In the genomic region with DNA sequence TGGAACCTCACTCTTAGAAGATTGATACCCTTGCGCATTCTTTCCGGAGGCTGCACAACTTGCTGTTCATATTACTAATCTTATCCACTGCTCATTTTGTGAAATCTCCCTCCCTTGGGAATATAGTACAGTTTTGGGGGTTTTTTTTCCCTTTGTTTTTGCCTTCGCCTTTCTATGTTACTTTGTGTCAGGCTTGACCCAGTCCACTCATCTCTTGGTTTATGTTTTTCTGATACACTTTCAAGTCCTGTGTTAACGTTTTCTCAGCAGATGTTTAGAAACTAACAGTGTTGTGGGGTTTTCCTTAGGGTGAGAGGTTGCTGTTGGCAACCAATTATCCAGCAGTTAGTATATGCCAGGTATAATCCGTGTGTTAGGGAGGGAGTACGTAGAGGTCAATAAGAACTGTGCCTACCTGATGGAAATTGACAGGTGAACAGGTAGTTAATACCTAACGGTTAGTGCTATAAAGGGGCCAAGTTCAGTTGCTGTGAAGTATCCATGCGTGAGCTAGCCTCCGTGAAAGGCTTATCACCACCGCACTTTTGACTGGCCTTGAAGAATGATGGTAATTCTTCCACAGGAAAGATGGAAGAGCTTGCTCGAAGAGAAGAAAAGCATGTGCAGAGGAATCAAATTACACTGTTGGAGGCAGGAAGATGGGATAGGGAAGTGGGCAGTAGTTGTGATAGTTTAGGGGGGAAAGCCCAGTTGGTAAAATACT, we compare ENCODE assay signal across 1 cellular context.
TF ChIP-seq lines count a peak whose summit lies in the region.

No MANE protein-coding gene starts in this region.

TF ChIP-seq in K562, 482 proteins besides CTCF, POLR2A, EP300 and RAD21 (continued from another document):
- TF ChIP-seq YY1 (IDR thresholded peaks at IDR 0.05; ENCODE audit: borderline replicate concordance in 1 of 3, control insufficient read depth in 1 of 3, extremely low read depth in 1 of 3, insufficient read depth in 3 of 3, insufficient read length in 1 of 3, insufficient replicate concordance in 2 of 3, low read depth in 1 of 3, low read length in 2 of 3) = peak in 1 of 3 experiments; percentile 24
- peak; percentile 82 for TF ChIP-seq SPI1 (IDR thresholded peaks at IDR 0.05; ENCODE audit: borderline replicate concordance, low read depth, low read length)
- TF ChIP-seq, protein P1, sequence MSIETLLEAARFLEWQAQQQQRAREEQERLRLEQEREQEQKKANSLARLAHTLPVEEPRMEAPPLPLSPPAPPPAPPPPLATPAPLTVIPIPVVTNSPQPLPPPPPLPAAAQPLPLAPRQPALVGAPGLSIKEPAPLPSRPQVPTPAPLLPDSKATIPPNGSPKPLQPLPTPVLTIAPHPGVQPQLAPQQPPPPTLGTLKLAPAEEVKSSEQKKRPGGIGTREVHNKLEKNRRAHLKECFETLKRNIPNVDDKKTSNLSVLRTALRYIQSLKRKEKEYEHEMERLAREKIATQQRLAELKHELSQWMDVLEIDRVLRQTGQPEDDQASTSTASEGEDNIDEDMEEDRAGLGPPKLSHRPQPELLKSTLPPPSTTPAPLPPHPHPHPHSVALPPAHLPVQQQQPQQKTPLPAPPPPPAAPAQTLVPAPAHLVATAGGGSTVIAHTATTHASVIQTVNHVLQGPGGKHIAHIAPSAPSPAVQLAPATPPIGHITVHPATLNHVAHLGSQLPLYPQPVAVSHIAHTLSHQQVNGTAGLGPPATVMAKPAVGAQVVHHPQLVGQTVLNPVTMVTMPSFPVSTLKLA (conservative IDR thresholded peaks at IDR 0.05) = peak in 1 of 2 experiments; percentile 2; a peak in 1 of 4 replicates
- no peak for TF ChIP-seq CBX2 (IDR thresholded peaks at IDR 0.05; ENCODE audit: insufficient read depth, low read length, poor library complexity, severe bottlenecking)
- TF ChIP-seq GTF2E2 (tag; IDR thresholded peaks at IDR 0.05) = peak; percentile 8; the same call in 1 of the 2 replicates
- peak; percentile 50; the same call in 1 of the 2 replicates for TF ChIP-seq LCOR (CRISPR knock-in tag; IDR thresholded peaks at IDR 0.05)
- TF ChIP-seq, protein P2, sequence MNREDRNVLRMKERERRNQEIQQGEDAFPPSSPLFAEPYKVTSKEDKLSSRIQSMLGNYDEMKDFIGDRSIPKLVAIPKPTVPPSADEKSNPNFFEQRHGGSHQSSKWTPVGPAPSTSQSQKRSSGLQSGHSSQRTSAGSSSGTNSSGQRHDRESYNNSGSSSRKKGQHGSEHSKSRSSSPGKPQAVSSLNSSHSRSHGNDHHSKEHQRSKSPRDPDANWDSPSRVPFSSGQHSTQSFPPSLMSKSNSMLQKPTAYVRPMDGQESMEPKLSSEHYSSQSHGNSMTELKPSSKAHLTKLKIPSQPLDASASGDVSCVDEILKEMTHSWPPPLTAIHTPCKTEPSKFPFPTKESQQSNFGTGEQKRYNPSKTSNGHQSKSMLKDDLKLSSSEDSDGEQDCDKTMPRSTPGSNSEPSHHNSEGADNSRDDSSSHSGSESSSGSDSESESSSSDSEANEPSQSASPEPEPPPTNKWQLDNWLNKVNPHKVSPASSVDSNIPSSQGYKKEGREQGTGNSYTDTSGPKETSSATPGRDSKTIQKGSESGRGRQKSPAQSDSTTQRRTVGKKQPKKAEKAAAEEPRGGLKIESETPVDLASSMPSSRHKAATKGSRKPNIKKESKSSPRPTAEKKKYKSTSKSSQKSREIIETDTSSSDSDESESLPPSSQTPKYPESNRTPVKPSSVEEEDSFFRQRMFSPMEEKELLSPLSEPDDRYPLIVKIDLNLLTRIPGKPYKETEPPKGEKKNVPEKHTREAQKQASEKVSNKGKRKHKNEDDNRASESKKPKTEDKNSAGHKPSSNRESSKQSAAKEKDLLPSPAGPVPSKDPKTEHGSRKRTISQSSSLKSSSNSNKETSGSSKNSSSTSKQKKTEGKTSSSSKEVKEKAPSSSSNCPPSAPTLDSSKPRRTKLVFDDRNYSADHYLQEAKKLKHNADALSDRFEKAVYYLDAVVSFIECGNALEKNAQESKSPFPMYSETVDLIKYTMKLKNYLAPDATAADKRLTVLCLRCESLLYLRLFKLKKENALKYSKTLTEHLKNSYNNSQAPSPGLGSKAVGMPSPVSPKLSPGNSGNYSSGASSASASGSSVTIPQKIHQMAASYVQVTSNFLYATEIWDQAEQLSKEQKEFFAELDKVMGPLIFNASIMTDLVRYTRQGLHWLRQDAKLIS (CRISPR knock-in tag; IDR thresholded peaks at IDR 0.05) = peak; percentile 62; the same call in 1 of the 2 replicates
- peak; percentile 41 to 60; a peak in 2 of 4 replicates for TF ChIP-seq ARNT (IDR thresholded peaks at IDR 0.05)
- TF ChIP-seq HDAC1 (IDR thresholded peaks at IDR 0.05) = peak in 1 of 2 experiments; percentile 55; a peak in 2 of 4 replicates
- TF ChIP-seq SAFB2 (IDR thresholded peaks at IDR 0.05; ENCODE audit: borderline replicate concordance, low read depth, low read length, severe bottlenecking) = no peak
- TF ChIP-seq, protein P3, sequence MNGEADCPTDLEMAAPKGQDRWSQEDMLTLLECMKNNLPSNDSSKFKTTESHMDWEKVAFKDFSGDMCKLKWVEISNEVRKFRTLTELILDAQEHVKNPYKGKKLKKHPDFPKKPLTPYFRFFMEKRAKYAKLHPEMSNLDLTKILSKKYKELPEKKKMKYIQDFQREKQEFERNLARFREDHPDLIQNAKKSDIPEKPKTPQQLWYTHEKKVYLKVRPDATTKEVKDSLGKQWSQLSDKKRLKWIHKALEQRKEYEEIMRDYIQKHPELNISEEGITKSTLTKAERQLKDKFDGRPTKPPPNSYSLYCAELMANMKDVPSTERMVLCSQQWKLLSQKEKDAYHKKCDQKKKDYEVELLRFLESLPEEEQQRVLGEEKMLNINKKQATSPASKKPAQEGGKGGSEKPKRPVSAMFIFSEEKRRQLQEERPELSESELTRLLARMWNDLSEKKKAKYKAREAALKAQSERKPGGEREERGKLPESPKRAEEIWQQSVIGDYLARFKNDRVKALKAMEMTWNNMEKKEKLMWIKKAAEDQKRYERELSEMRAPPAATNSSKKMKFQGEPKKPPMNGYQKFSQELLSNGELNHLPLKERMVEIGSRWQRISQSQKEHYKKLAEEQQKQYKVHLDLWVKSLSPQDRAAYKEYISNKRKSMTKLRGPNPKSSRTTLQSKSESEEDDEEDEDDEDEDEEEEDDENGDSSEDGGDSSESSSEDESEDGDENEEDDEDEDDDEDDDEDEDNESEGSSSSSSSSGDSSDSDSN (IDR thresholded peaks at IDR 0.05; ENCODE audit: borderline replicate concordance in 1 of 2, low read depth in 2 of 2, low read length in 2 of 2) = 0 out of 4 replicates have a peak, but pooled peaks of 1 of the 2 experiments have one; percentile 49
- TF ChIP-seq HNRNPLL (IDR thresholded peaks at IDR 0.05; ENCODE audit: low read depth, low read length, poor library complexity, severe bottlenecking) = peak; percentile 36
- TF ChIP-seq, protein P4, sequence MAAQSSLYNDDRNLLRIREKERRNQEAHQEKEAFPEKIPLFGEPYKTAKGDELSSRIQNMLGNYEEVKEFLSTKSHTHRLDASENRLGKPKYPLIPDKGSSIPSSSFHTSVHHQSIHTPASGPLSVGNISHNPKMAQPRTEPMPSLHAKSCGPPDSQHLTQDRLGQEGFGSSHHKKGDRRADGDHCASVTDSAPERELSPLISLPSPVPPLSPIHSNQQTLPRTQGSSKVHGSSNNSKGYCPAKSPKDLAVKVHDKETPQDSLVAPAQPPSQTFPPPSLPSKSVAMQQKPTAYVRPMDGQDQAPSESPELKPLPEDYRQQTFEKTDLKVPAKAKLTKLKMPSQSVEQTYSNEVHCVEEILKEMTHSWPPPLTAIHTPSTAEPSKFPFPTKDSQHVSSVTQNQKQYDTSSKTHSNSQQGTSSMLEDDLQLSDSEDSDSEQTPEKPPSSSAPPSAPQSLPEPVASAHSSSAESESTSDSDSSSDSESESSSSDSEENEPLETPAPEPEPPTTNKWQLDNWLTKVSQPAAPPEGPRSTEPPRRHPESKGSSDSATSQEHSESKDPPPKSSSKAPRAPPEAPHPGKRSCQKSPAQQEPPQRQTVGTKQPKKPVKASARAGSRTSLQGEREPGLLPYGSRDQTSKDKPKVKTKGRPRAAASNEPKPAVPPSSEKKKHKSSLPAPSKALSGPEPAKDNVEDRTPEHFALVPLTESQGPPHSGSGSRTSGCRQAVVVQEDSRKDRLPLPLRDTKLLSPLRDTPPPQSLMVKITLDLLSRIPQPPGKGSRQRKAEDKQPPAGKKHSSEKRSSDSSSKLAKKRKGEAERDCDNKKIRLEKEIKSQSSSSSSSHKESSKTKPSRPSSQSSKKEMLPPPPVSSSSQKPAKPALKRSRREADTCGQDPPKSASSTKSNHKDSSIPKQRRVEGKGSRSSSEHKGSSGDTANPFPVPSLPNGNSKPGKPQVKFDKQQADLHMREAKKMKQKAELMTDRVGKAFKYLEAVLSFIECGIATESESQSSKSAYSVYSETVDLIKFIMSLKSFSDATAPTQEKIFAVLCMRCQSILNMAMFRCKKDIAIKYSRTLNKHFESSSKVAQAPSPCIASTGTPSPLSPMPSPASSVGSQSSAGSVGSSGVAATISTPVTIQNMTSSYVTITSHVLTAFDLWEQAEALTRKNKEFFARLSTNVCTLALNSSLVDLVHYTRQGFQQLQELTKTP (IDR thresholded peaks at IDR 0.05; ENCODE audit: low read depth in 1 of 2, partially characterized antibody in 2 of 2) = peak; percentile 3 to 28
- 0 out of 2 replicates have a peak, but pooled peaks have one; percentile 20 for TF ChIP-seq SMARCE1 (IDR thresholded peaks at IDR 0.05)
- 0 out of 2 replicates have a peak, but pooled peaks have one; percentile 48 for TF ChIP-seq ZNF354B (CRISPR knock-in tag; IDR thresholded peaks at IDR 0.05)
- TF ChIP-seq, protein P5, sequence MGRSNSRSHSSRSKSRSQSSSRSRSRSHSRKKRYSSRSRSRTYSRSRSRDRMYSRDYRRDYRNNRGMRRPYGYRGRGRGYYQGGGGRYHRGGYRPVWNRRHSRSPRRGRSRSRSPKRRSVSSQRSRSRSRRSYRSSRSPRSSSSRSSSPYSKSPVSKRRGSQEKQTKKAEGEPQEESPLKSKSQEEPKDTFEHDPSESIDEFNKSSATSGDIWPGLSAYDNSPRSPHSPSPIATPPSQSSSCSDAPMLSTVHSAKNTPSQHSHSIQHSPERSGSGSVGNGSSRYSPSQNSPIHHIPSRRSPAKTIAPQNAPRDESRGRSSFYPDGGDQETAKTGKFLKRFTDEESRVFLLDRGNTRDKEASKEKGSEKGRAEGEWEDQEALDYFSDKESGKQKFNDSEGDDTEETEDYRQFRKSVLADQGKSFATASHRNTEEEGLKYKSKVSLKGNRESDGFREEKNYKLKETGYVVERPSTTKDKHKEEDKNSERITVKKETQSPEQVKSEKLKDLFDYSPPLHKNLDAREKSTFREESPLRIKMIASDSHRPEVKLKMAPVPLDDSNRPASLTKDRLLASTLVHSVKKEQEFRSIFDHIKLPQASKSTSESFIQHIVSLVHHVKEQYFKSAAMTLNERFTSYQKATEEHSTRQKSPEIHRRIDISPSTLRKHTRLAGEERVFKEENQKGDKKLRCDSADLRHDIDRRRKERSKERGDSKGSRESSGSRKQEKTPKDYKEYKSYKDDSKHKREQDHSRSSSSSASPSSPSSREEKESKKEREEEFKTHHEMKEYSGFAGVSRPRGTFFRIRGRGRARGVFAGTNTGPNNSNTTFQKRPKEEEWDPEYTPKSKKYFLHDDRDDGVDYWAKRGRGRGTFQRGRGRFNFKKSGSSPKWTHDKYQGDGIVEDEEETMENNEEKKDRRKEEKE (IDR thresholded peaks at IDR 0.05; ENCODE audit: borderline replicate concordance in 1 of 2, control insufficient read depth in 1 of 2, low read depth in 2 of 2, low read length in 1 of 2) = 0 out of 4 replicates have a peak, but pooled peaks of 1 of the 2 experiments have one; percentile 57
- TF ChIP-seq NRF1 (conservative IDR thresholded peaks at IDR 0.05 in 1 of 2, IDR thresholded peaks at IDR 0.05 in 1 of 2) = peak in 1 of 2 experiments; percentile 30; a peak in 1 of 4 replicates
- peak; percentile 68 for TF ChIP-seq L3MBTL2 (IDR thresholded peaks at IDR 0.05)
- TF ChIP-seq, protein P6, sequence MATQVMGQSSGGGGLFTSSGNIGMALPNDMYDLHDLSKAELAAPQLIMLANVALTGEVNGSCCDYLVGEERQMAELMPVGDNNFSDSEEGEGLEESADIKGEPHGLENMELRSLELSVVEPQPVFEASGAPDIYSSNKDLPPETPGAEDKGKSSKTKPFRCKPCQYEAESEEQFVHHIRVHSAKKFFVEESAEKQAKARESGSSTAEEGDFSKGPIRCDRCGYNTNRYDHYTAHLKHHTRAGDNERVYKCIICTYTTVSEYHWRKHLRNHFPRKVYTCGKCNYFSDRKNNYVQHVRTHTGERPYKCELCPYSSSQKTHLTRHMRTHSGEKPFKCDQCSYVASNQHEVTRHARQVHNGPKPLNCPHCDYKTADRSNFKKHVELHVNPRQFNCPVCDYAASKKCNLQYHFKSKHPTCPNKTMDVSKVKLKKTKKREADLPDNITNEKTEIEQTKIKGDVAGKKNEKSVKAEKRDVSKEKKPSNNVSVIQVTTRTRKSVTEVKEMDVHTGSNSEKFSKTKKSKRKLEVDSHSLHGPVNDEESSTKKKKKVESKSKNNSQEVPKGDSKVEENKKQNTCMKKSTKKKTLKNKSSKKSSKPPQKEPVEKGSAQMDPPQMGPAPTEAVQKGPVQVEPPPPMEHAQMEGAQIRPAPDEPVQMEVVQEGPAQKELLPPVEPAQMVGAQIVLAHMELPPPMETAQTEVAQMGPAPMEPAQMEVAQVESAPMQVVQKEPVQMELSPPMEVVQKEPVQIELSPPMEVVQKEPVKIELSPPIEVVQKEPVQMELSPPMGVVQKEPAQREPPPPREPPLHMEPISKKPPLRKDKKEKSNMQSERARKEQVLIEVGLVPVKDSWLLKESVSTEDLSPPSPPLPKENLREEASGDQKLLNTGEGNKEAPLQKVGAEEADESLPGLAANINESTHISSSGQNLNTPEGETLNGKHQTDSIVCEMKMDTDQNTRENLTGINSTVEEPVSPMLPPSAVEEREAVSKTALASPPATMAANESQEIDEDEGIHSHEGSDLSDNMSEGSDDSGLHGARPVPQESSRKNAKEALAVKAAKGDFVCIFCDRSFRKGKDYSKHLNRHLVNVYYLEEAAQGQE (CRISPR knock-in tag; IDR thresholded peaks at IDR 0.05; ENCODE audit: low read depth) = no peak
- TF ChIP-seq NFRKB (IDR thresholded peaks at IDR 0.05; ENCODE audit: low read depth) = peak; percentile 45
- TF ChIP-seq ELF2 (CRISPR knock-in tag; IDR thresholded peaks at IDR 0.05) = 0 out of 2 replicates have a peak, but pooled peaks have one; percentile 16
TF ChIP-seq in K562: peak in this region for 42.
